27 cellular contexts compared by ENCODE assay signal in the genomic region with DNA sequence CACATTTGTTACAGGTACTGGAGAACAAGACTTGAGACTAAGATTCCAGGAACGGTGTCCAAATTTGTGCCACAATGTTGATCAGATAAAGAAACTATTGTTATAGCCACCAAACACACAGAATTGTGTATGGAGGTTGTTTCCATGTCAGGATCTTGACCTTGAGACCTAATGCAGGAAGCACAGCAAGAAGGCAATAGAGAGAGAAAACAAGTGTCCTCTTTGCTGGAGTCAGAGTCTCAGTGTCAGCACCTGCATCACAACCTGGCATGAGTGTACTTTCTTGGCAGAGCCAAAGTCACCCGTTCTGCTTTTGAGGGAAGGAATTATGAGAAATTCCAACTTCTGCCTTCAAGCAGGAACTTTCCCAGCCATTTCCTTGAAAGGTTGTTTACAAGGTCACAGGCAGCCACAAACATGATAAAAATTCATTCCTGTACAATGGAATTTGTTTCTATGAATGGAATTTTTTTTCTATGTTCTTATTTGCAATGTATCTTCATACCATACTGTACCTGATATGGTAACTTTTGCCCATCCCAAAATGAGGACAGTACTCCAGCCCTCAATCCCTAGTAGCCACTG.
A peak's percentile ranks its signal among the peaks of the same experiment; 100 is the strongest.
DNase-seq lines count a peak whose midpoint lies in the region; ATAC-seq lines count a peak whose summit lies in the region.
"Had no signal": no experiment of that assay in that cellular context is flagged by ENCODE, and none has a peak within 500 bp of the region (broad histone marks: within the 10 kb centered on the region; RNA-seq: fewer than 3 reads in every experiment).

No MANE protein-coding gene starts in this region.

- no peak overlapping the region for H3K4me3 ChIP-seq in adipocyte (ENCODE audit: low read length)
- H3K4me3 ChIP-seq: right atrium auricular region, thoracic aorta, uterus had no signal

- ATAC-seq in Right ventricle myocardium superior (ENCODE audit: poor library complexity): no peak
- ATAC-seq: activated CD8-positive, alpha-beta T cell treated with anti-CD3 and anti-CD28 coated beads, Interleukin-2, amount 10 ng/mL, durations not matched to agents 7 days and 5 days; activated T-helper 17 cell treated with anti-CD3 and anti-CD28 coated beads, Interleukin-2, amount 50 U/mL, for 72 hours; CD8-positive, alpha-beta T cell had no signal

- H3K9me3 ChIP-seq in adipocyte (ENCODE audit: control insufficient read depth, low read length): no peaks in the 10 kb centered on the region
- H3K9me3 ChIP-seq: BE2C, right atrium auricular region, thoracic aorta had no signal

- intact Hi-C loops in Right ventricle myocardium superior (cut with DNase I): no loop called here

- H3K36me3 ChIP-seq in adipocyte (ENCODE audit: control insufficient read depth, insufficient read depth, low read length, severe bottlenecking): no peaks in the 10 kb centered on the region
- H3K36me3 ChIP-seq: BE2C, right atrium auricular region, thoracic aorta, uterus had no signal

- DNase-seq in EL: peak; percentile 43
- peak; percentile 27 for DNase-seq in adipocyte (ENCODE audit: low read depth)
- peak; percentile 23 for DNase-seq in dedifferentiated amniotic fluid mesenchymal stem cell (ENCODE audit: extremely low spot score)
- DNase-seq in pulmonary artery endothelial cell (ENCODE audit: low read depth, low spot score): peak; percentile 19
- DNase-seq in NCI-H510A treated with DMSO at 0.1 percent for 48 hours (lab: John Stamatoyannopoulos, UW): no peak
- DNase-seq in Right ventricle myocardium superior: no peak
- DNase-seq in DMS153 (lab: John Stamatoyannopoulos, UW): no peak
- no peak for DNase-seq in mesenteric fat pad (ENCODE audit: low spot score)
- DNase-seq: activated CD4-positive, alpha-beta T cell treated with anti-CD3 and anti-CD28 coated beads for 4 hours; activated CD8-positive, alpha-beta T cell treated with anti-CD3 and anti-CD28 coated beads, Interleukin-2, amount 10 ng/mL, durations not matched to agents 7 days and 5 days; activated naive CD4-positive, alpha-beta T cell treated with anti-CD3 and anti-CD28 coated beads, Interleukin-2, amount 50 U/mL, for 16 hours; BE2C; caudate nucleus; CD8-positive, alpha-beta T cell; H7; immature natural killer cell; Kasumi-1; MV-4-11; NCI-H1436; NCI-H345; NCI-H774; stimulated activated CD4-positive, alpha-beta T cell treated with anti-CD3 and anti-CD28 coated beads, Interleukin-1b, Interleukin-23, amount 100 ng/mL, for 48 hours; T1000; uterus had no signal

- no peaks in the 10 kb centered on the region for H3K4me1 ChIP-seq in adipocyte (ENCODE audit: control insufficient read depth, insufficient read depth, low read length)
- H3K4me1 ChIP-seq: BE2C, uterus had no signal

- no peak overlapping the region for H3K9ac ChIP-seq in adipocyte (ENCODE audit: low read length)

- no peaks in the 10 kb centered on the region for H3K27me3 ChIP-seq in adipocyte (replicated peaks; ENCODE audit: control insufficient read depth, insufficient read depth, low read length)
- H3K27me3 ChIP-seq: BE2C, right atrium auricular region, uterus had no signal

Comparison
In these comparisons a context has a peak if more than half of its experiments do, and no peak if none do; other contexts are left out.
1. DNase-seq: peak in EL (single experiment), adipocyte (single experiment), dedifferentiated amniotic fluid mesenchymal stem cell (single experiment) and pulmonary artery endothelial cell (single experiment); none in NCI-H510A treated with DMSO at 0.1 percent for 48 hours (single experiment), Right ventricle myocardium superior (single experiment), DMS153 (single experiment) and mesenteric fat pad (single experiment).